8 cellular contexts compared by ENCODE assay signal in the genomic region with DNA sequence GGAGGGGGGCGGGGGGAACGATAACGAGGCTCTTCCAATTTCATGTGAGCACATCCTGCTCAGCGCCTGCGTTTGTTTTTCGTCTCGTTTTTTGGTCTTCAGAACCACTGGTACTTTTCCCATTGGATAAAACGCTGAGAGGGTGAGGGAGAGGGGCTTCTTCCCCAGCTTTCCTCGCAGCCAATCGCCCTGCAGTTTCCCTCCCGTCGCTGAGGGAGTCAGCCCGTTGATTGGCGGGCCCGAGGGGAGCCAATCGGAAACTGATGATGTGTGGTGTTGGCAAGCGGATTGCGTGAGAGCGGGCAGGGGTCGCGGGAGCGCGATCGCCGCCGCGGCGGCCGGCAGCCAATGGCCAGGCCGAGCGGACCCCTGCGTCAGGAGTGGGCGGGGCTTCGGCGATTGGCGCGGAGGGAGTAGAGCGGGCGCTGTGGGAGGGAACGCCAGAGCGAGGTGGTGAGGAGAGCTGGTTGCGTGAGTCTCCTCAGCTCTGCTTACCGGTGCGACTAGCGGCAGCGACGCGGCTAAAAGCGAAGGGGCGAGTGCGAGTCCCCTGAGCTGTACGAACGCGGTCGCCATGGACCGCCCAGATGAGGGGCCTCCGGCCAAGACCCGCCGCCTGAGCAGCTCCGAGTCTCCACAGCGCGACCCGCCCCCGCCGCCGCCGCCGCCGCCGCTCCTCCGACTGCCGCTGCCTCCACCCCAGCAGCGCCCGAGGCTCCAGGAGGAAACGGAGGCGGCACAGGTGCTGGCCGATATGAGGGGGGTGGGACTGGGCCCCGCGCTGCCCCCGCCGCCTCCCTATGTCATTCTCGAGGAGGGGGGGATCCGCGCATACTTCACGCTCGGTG. TPM values are rescaled to one million over a fixed set of nuclear protein-coding genes. Genes with fewer than 3 reads are reported as not detected.
DNase-seq lines count a peak whose midpoint lies in the region; ATAC-seq, FAIRE-seq and TF ChIP-seq lines count a peak whose summit lies in the region.

TSS of gene TSPYL2 (plus strand) at position 443 of the 848 bp plus-strand sequence. CDS start at position 575, 132 bp downstream.

- 0 to 37% methylated on average over 62 to 86 of the region's 86 CpGs for WGBS in aorta, 2 donors

- peak; percentile 92 for DNase-seq in NCI-H2029 (lab: John Stamatoyannopoulos, UW)
- DNase-seq in T-helper 22 cell (ENCODE audit: low read depth), result peak; percentile 89
- DNase-seq in astrocyte (ENCODE audit: low read depth), result peak; percentile 95
- peak; percentile 97 for DNase-seq in hepatic stellate cell (ENCODE audit: low spot score)
- peak; percentile 96 for DNase-seq in aorta

- no peaks in the 10 kb centered on the region for H3K27me3 Mint-ChIP-seq in astrocyte (ENCODE audit: low read depth, unreplicated experiment)

- peak; percentile 98 for FAIRE-seq in astrocyte (lab: Jason Lieb, UNC)

- H3K27ac ChIP-seq in astrocyte (ENCODE audit: low read depth, low read length), result peak within 1 kb of the TSS; percentile 68
- H3K27ac ChIP-seq in rectal smooth muscle tissue (ENCODE audit: low read depth, low read length), result peak within 1 kb of the TSS; percentile 91
- peak within 1 kb of the TSS; percentile 70 for H3K27ac ChIP-seq in aorta (ENCODE audit: low read depth in 1 of 2, low read length in 2 of 2)

- H3K9me3 ChIP-seq in astrocyte (ENCODE audit: insufficient read depth, low read depth, low read length), result no peaks in the 10 kb centered on the region
- no peaks in the 10 kb centered on the region for H3K9me3 ChIP-seq in aorta (ENCODE audit: control insufficient read depth, low read length)

- H4K20me1 ChIP-seq in astrocyte (ENCODE audit: insufficient read depth, low read length), result peaks cover 46% of the 10 kb centered on the region

- peak within 1 kb of the TSS; percentile 68 for H3K4me3 ChIP-seq in astrocyte (ENCODE audit: insufficient read depth, low read depth, low read length)
- peak within 1 kb of the TSS; percentile 69 for H3K4me3 ChIP-seq in rectal smooth muscle tissue (ENCODE audit: low read length)
- H3K4me3 ChIP-seq in aorta (ENCODE audit: low read length in 2 of 2), result peak within 1 kb of the TSS; percentile 43 to 75

- H3K36me3 Mint-ChIP-seq in astrocyte (ENCODE audit: low read depth, unreplicated experiment), result peaks cover 10% of the 10 kb centered on the region

- H3K4me1 ChIP-seq in astrocyte (ENCODE audit: insufficient read depth, low read length) (peaks cover 10% of the 10 kb centered on the region), rectal smooth muscle tissue (ENCODE audit: control insufficient read depth, insufficient read depth, low read length) (peaks cover 4% of the 10 kb centered on the region), aorta (ENCODE audit: control insufficient read depth in 1 of 2, insufficient read depth in 2 of 2, low read length in 2 of 2) (peaks cover 0 to 2% of the 10 kb centered on the region in 2 donors)

- no peaks in the 10 kb centered on the region for H3K27me3 ChIP-seq in astrocyte (ENCODE audit: insufficient read depth, low read length)
- H3K27me3 ChIP-seq in rectal smooth muscle tissue (ENCODE audit: control insufficient read depth, insufficient read depth, low read length), result peaks cover 2% of the 10 kb centered on the region
- H3K27me3 ChIP-seq in aorta (ENCODE audit: control insufficient read depth in 1 of 2, insufficient read depth in 2 of 2, low read length in 1 of 2), result no peaks in the 10 kb centered on the region

- H3K27ac Mint-ChIP-seq in astrocyte (ENCODE audit: unreplicated experiment), result peak within 1 kb of the TSS; percentile 75

- H3K9me3 Mint-ChIP-seq in astrocyte (ENCODE audit: unreplicated experiment), result no peaks in the 10 kb centered on the region

- peak; percentile 98 for TF ChIP-seq POLR2A in GM18505 (IDR thresholded peaks at IDR 0.05; ENCODE audit: borderline replicate concordance, extremely low read depth, insufficient read depth, insufficient read length)

- ATAC-seq in GM18505 (IDR thresholded peaks at IDR 0.05; ENCODE audit: unreplicated experiment), result peak; percentile 92
- peak; percentile 90 for ATAC-seq in HG02973 (IDR thresholded peaks at IDR 0.05; ENCODE audit: unreplicated experiment)
- ATAC-seq in aorta (ENCODE audit: low FRiP score), result peak; percentile 93

- H3K4me2 ChIP-seq in astrocyte (ENCODE audit: low read length), result peak within 1 kb of the TSS; percentile 98

- intact Hi-C loops in aorta (cut with DNase I), result no loop called here

- no peak for TF ChIP-seq CTCF in astrocyte (IDR thresholded peaks at IDR 0.05; ENCODE audit: insufficient read depth, low read depth, low read length)

- H3K36me3 ChIP-seq in astrocyte (ENCODE audit: insufficient read depth, low read length), result peaks cover 10% of the 10 kb centered on the region
- H3K36me3 ChIP-seq in rectal smooth muscle tissue (ENCODE audit: control insufficient read depth, insufficient read depth, low read length), result no peaks in the 10 kb centered on the region
- H3K36me3 ChIP-seq in aorta (ENCODE audit: control insufficient read depth in 1 of 2, insufficient read depth in 2 of 2, low read length in 1 of 2), result no peaks in the 10 kb centered on the region

- H3K9ac ChIP-seq in astrocyte (ENCODE audit: low read length) (peak within 1 kb of the TSS; percentile 88), rectal smooth muscle tissue (ENCODE audit: low read length) (peak within 1 kb of the TSS; percentile 49)

- peaks cover 19% of the 10 kb centered on the region for H3K4me1 Mint-ChIP-seq in astrocyte (ENCODE audit: low read depth, unreplicated experiment)

- peaks cover 38% of the 10 kb centered on the region for H3K79me2 ChIP-seq in astrocyte (ENCODE audit: insufficient read depth, low read length)

- peak within 1 kb of the TSS; percentile 96 for H3K4me3 Mint-ChIP-seq in astrocyte (ENCODE audit: unreplicated experiment)

- H2AFZ ChIP-seq in astrocyte (ENCODE audit: low read depth, low read length), result no peak within 1 kb of the TSS

RNA-seq across cellular contexts. Expression of gene TSPYL2, which starts in this region (rescaled TPM):
- total RNA-seq in astrocyte, result 30.7 and 31.5 TPM in 2 replicates
- 10 to 100 TPM; 65.0 to 89.3 TPM for total RNA-seq in aorta
- polyA plus RNA-seq in aorta, result 100 to 1,000 TPM in 1 of 2 donors, 10 to 100 TPM in 1; 29.3 to 256 TPM

Comparison
In these comparisons a context has a peak if more than half of its experiments do, and no peak if none do; other contexts are left out.
1. Peak in every context shown above with its lines: DNase-seq, ATAC-seq, H3K4me3 ChIP-seq and H3K27ac ChIP-seq.